Comparison of ENCODE assay signal across 8 cellular contexts in genomic region chr10:69644658-69645295, GRCh38. TPM values are rescaled to one million over a fixed set of nuclear protein-coding genes. Genes with fewer than 3 reads are reported as not detected.
DNase-seq lines count a peak whose midpoint lies in the region; ATAC-seq and TF ChIP-seq lines count a peak whose summit lies in the region.

No MANE protein-coding gene starts in this region.

- no peak overlapping the region for H3K4me3 ChIP-seq in MG63
- H3K4me3 ChIP-seq in thoracic aorta = no peak overlapping the region

- no peaks in the 10 kb centered on the region for H3K36me3 ChIP-seq in MG63
- H3K36me3 ChIP-seq in thoracic aorta = no peaks in the 10 kb centered on the region

- no peak overlapping the region for H3K4me3 Mint-ChIP-seq in endothelial cell (ENCODE audit: unreplicated experiment)

- H3K9me3 ChIP-seq in MG63 (no peaks in the 10 kb centered on the region), thoracic aorta (no peaks in the 10 kb centered on the region)

- no peaks in the 10 kb centered on the region for H3K9me3 Mint-ChIP-seq in endothelial cell (ENCODE audit: unreplicated experiment)

- no peaks in the 10 kb centered on the region for H3K4me1 ChIP-seq in thoracic aorta (ENCODE audit: control insufficient read depth in 1 of 2, low read depth in 2 of 2)

- H3K36me3 Mint-ChIP-seq in endothelial cell (ENCODE audit: low read depth, unreplicated experiment) = peaks cover 12% of the 10 kb centered on the region

- TF ChIP-seq CTCF in endothelial cell (IDR thresholded peaks at IDR 0.05; ENCODE audit: unreplicated experiment) = peak; percentile 79
- peak; percentile 85 for TF ChIP-seq CTCF in thoracic aorta (IDR thresholded peaks at IDR 0.05)

- H3K27ac Mint-ChIP-seq in endothelial cell (ENCODE audit: unreplicated experiment) = no peak overlapping the region

- DNase-seq in NCI-H82 (lab: John Stamatoyannopoulos, UW) (peak; percentile 69), NCI-H82 treated with DMSO at 0.1 percent for 48 hours (lab: John Stamatoyannopoulos, UW; ENCODE audit: unreplicated experiment) (no peak), MG63 (peak; percentile 49), UCSD-AML1 (lab: John Stamatoyannopoulos, UW; ENCODE audit: unreplicated experiment) (peak; percentile 68), endothelial cell (ENCODE audit: low spot score) (peak; percentile 79), middle frontal gyrus (ENCODE audit: extremely low spot score, low spot score) (peak; percentile 22), thoracic aorta (ENCODE audit: low spot score) (no peak)

- H3K27me3 ChIP-seq in MG63 = no peaks in the 10 kb centered on the region
- H3K27me3 ChIP-seq in thoracic aorta (replicated peaks; ENCODE audit: insufficient read depth) = no peaks in the 10 kb centered on the region

- H3K27me3 Mint-ChIP-seq in endothelial cell (ENCODE audit: unreplicated experiment) = peaks cover 14% of the 10 kb centered on the region

- no peak for ATAC-seq in thoracic aorta (ENCODE audit: insufficient number of reproducible peaks, low FRiP score, low read depth)
- ATAC-seq in GM21529 (IDR thresholded peaks at IDR 0.05; ENCODE audit: unreplicated experiment) = no peak

- peaks cover 17% of the 10 kb centered on the region for H3K4me1 Mint-ChIP-seq in endothelial cell (ENCODE audit: unreplicated experiment)

- no peak overlapping the region for H3K27ac ChIP-seq in thoracic aorta

RNA-seq across cellular contexts. Expression of gene FAM241B, which starts 14.7 kb away (rescaled TPM):
- total RNA-seq in MG63 (2014; rRNA removed; shearing (Covaris generic); ENCODE audit: low replicate concordance) = 4.3 and 6.8 TPM in 2 replicates
- total RNA-seq in endothelial cell (ENCODE audit: unreplicated experiment) = 7.1 TPM
- total RNA-seq in thoracic aorta = 1 to 10 TPM; 2.4 to 7.8 TPM

Comparison
In these comparisons a context has a peak if more than half of its experiments do, and no peak if none do; other contexts are left out.
1. DNase-seq: peak in NCI-H82 (single experiment), MG63 (single experiment), UCSD-AML1 (single experiment), endothelial cell (single experiment) and middle frontal gyrus (single experiment); none in NCI-H82 treated with DMSO at 0.1 percent for 48 hours (single experiment) and thoracic aorta (single experiment).